Comparison of ENCODE assay signal across 15 cellular contexts in genomic region chr22:27853404-27853803, GRCh38. TPM values are rescaled to one million over a fixed set of nuclear protein-coding genes. Genes with fewer than 3 reads are reported as not detected.
DNase-seq lines count a peak whose midpoint lies in the region; TF ChIP-seq lines count a peak whose summit lies in the region.
"Had no signal": no experiment of that assay in that cellular context is flagged by ENCODE, and none has a peak within 500 bp of the region (broad histone marks: within the 10 kb centered on the region; RNA-seq: fewer than 3 reads in every experiment).

No MANE protein-coding gene starts in this region.

- peaks cover 51% of the 10 kb centered on the region for H3K36me3 Mint-ChIP-seq in endodermal cell (ENCODE audit: low read depth)

- H3K27me3 ChIP-seq in GM23248 (replicated peaks; ENCODE audit: insufficient read depth) (no peaks in the 10 kb centered on the region), sigmoid colon (no peaks in the 10 kb centered on the region), endodermal cell (ENCODE audit: control insufficient read depth, insufficient read depth, low read length, poor library complexity, severe bottlenecking) (no peaks in the 10 kb centered on the region)

- DNase-seq in GM23248 = peak; percentile 63
- peak; percentile 58 for DNase-seq in SK-N-DZ (ENCODE audit: low spot score)
- DNase-seq in foreskin fibroblast = peak; percentile 42 to 63
- peak; percentile 56 for DNase-seq in sigmoid colon
- DNase-seq in COLO668 (lab: John Stamatoyannopoulos, UW; ENCODE audit: unreplicated experiment) = no peak
- no peak for DNase-seq in endodermal cell
- no peak for DNase-seq in DMS53 (lab: John Stamatoyannopoulos, UW)
- DNase-seq: activated effector memory CD4-positive, alpha-beta T cell treated with anti-CD3 and anti-CD28 coated beads, Interleukin-2, amount 50 U/mL, for 16 hours; anterior cingulate cortex; cortex of kidney; Karpas-422; NCI-H1694; NCI-H526 treated with DMSO at 0.1 percent for 48 hours; T-cell had no signal

- H3K4me3 Mint-ChIP-seq in endodermal cell = no peak overlapping the region
- H3K4me3 Mint-ChIP-seq: T-cell, WTC11 had no signal

- H2AFZ ChIP-seq in GM23248 = no peak overlapping the region

- H3K36me3 ChIP-seq in GM23248 (ENCODE audit: low read depth) (peaks cover 50% of the 10 kb centered on the region), sigmoid colon (peaks cover 12 to 65% (median 26%) of the 10 kb centered on the region in 4 donors), endodermal cell (ENCODE audit: control insufficient read depth, insufficient read depth, low read length) (peaks cover 78% of the 10 kb centered on the region)

- peaks cover 47% of the 10 kb centered on the region for H3K79me2 ChIP-seq in GM23248 (ENCODE audit: insufficient read depth)

- H3K4me3 ChIP-seq in GM23248 = no peak overlapping the region
- H3K4me3 ChIP-seq in foreskin fibroblast (ENCODE audit: low read depth in 1 of 2, low read length in 2 of 2) = no peak overlapping the region
- no peak overlapping the region for H3K4me3 ChIP-seq in sigmoid colon
- no peak overlapping the region for H3K4me3 ChIP-seq in endodermal cell (ENCODE audit: low read length)

- H3K9ac ChIP-seq in GM23248 (peak overlapping the region; percentile 29; the same call in 1 of the 2 replicates), endodermal cell (ENCODE audit: extremely low read depth, low read length, poor library complexity, severe bottlenecking) (no peak overlapping the region)

- H3K27me3 Mint-ChIP-seq in endodermal cell (ENCODE audit: insufficient read depth) = no peaks in the 10 kb centered on the region
- H3K27me3 Mint-ChIP-seq: T-cell had no signal

- H3K4me1 ChIP-seq in GM23248 (ENCODE audit: insufficient read depth) (peaks cover 29% of the 10 kb centered on the region), sigmoid colon (peaks cover 0 to 49% (median 35%) of the 10 kb centered on the region in 4 donors), endodermal cell (ENCODE audit: control insufficient read depth, insufficient read depth, low read length) (peaks cover 37% of the 10 kb centered on the region)

- H3K9me3 ChIP-seq in GM23248 (ENCODE audit: low read depth) (no peaks in the 10 kb centered on the region), sigmoid colon (no peaks in the 10 kb centered on the region), endodermal cell (ENCODE audit: control insufficient read depth, low read length) (no peaks in the 10 kb centered on the region)

- H3K9me2 ChIP-seq in GM23248 (ENCODE audit: insufficient read depth) = no peaks in the 10 kb centered on the region

- intact Hi-C loops in sigmoid colon (cut with DNase I) = no loop called here

- peaks cover 64% of the 10 kb centered on the region for H3K4me1 Mint-ChIP-seq in endodermal cell

- H3K27ac ChIP-seq in GM23248 (0 out of 2 replicates have a peak overlapping the region, but pooled peaks have one; percentile 13), sigmoid colon (peak overlapping the region in 3 of 4 donors; percentile 20 to 25 (median 22)), endodermal cell (ENCODE audit: low read depth, low read length) (no peak overlapping the region)

- no peaks in the 10 kb centered on the region for H4K20me1 ChIP-seq in GM23248 (ENCODE audit: insufficient read depth)

- TF ChIP-seq EP300 in sigmoid colon (IDR thresholded peaks at IDR 0.05) = no peak

- in situ Hi-C loops in GM23248 (cut with MboI) = no loop called here

- 43 to 44% methylated on average over 6 of the region's 6 CpGs for WGBS in GM23248 (ENCODE audit: low coverage in 1 of 2, low lambda C conversion rate in 2 of 2, missing lambda C conversion rate in 2 of 2), 2 experiments
- 71 to 82% methylated on average over 6 of the region's 6 CpGs for WGBS in sigmoid colon, 2 donors
- 94 to 100% methylated on average over 3 to 6 of the region's 6 CpGs for WGBS in endodermal cell (ENCODE audit: insufficient coverage in 1 of 2, insufficient read length in 1 of 2), 2 experiments

- H3K9me3 Mint-ChIP-seq in endodermal cell = no peaks in the 10 kb centered on the region
- H3K9me3 Mint-ChIP-seq: T-cell, WTC11 had no signal

- no peak for TF ChIP-seq POLR2A in sigmoid colon (IDR thresholded peaks at IDR 0.05)

- H3F3A ChIP-seq in GM23248 (ENCODE audit: insufficient read depth) = peaks cover 28% of the 10 kb centered on the region

- no peak overlapping the region for H3K27ac Mint-ChIP-seq in endodermal cell
- H3K27ac Mint-ChIP-seq: T-cell, WTC11 had no signal

- H3K4me2 ChIP-seq in GM23248 (ENCODE audit: unreplicated experiment) = peak overlapping the region; percentile 28

- TF ChIP-seq CTCF in foreskin fibroblast (IDR thresholded peaks at IDR 0.05; ENCODE audit: low read depth, low read length) (no peak), sigmoid colon (IDR thresholded peaks at IDR 0.05) (no peak), endodermal cell (conservative IDR thresholded peaks at IDR 0.05) (no peak)

RNA-seq across cellular contexts. Expression of gene MN1, which starts 51.8 kb away (rescaled TPM):
- total RNA-seq in GM23248 (2014; rRNA removed; shearing (Covaris generic)) = 24.8 and 25.9 TPM in 2 replicates
- polyA plus RNA-seq in GM23248 (2016; fragmentation: Nextera tagmentation; extraction: Ambion mirVana) (4.2 and 4.4 TPM in 2 replicates), sigmoid colon (1 to 10 TPM in 1 of 3 donors, under 1 TPM in 2; under 0.01 to 1.2 (median 0.85) TPM)
- polyA plus RNA-seq in SK-N-DZ (2014; cell fraction: cytosol; rRNA removed) = not detected in 2 replicates
- 0.01 TPM in 1 of 2 replicates, not detected in the other for polyA plus RNA-seq in SK-N-DZ (2014; cell fraction: nucleus; rRNA removed)
- total RNA-seq in sigmoid colon (10 to 100 TPM in 1 of 4 donors, 1 to 10 TPM in 3; 6.4 to 21.3 (median 7.5) TPM), endodermal cell (10 to 100 TPM in 1 of 2 donors, 1 to 10 TPM in 1; 4.4 to 17.8 TPM)
- 41.5 TPM for polyA plus RNA-seq in endodermal cell (2013, experiment 1 of 2)
- 44.1 TPM for polyA plus RNA-seq in endodermal cell (2013, experiment 2 of 2)

Comparison
In these comparisons a context has a peak if more than half of its experiments do, and no peak if none do; other contexts are left out.
1. DNase-seq: peak in GM23248 (single experiment), SK-N-DZ (single experiment), foreskin fibroblast (2 of 2) and sigmoid colon (single experiment); none in COLO668 (single experiment), endodermal cell (single experiment) and DMS53 (single experiment).